Comparison of ENCODE assay signal across 1 cellular context in the genomic region with DNA sequence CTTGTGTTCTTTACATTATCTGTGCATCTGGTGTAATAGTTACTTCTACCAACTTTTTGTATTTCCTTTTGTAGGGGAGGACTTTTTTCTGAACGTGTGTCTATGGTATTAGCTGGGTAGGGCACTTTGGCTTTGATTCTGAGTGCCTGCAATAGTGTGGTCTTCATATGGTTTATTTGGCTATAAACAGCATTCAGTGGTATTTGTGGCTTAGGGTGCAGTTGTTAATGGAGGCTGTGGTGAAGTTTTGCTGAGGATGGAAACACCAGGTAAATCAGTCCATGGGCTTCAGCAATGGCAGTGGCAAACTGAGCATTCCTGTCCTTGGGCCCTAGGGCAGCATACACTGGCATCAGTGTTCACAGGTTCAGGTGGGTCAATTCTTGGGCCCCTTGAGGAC.
TF ChIP-seq lines count a peak whose summit lies in the region.

No MANE protein-coding gene starts in this region.

TF ChIP-seq in GM12878, 131 proteins besides CTCF, POLR2A, EP300 and RAD21:
- TF ChIP-seq RUNX3 (IDR thresholded peaks at IDR 0.05; ENCODE audit: low read length) = peak; percentile 63
- TF ChIP-seq, protein P1, sequence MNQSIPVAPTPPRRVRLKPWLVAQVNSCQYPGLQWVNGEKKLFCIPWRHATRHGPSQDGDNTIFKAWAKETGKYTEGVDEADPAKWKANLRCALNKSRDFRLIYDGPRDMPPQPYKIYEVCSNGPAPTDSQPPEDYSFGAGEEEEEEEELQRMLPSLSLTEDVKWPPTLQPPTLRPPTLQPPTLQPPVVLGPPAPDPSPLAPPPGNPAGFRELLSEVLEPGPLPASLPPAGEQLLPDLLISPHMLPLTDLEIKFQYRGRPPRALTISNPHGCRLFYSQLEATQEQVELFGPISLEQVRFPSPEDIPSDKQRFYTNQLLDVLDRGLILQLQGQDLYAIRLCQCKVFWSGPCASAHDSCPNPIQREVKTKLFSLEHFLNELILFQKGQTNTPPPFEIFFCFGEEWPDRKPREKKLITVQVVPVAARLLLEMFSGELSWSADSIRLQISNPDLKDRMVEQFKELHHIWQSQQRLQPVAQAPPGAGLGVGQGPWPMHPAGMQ (IDR thresholded peaks at IDR 0.05; ENCODE audit: borderline replicate concordance) = no peak
